In the genomic region with DNA sequence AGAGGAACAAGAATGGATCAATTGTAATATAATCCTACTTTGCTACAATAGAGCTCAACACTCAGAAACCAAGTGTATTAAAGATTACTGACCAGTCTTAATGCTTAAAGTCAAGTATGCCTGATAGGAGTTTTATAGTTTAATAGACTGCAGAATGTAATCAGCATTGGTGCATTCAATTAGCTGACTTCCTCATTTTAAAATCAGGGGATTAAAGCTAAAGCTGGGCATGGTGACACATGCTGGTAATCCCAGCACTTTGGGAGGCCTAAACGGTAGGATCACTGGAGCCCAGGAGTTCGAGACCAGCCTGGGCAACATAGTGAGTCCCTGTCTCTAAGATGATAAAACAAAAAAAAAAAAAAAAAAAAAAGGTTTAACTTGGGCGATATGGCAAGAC, we compare ENCODE assay signal across 30 cellular contexts.
"Had no signal": no experiment of that assay in that cellular context is flagged by ENCODE, and none has a peak within 500 bp of the region (broad histone marks: within the 10 kb centered on the region; RNA-seq: fewer than 3 reads in every experiment).

No MANE protein-coding gene starts in this region.

- DNase-seq: activated CD4-positive, alpha-beta T cell treated with anti-CD3 and anti-CD28 coated beads for 1 hour; activated CD4-positive, alpha-beta T cell treated with anti-CD3 and anti-CD28 coated beads, Interleukin-2, amount 50 U/mL, for 1 hour; activated CD8-positive, alpha-beta T cell treated with anti-CD3 and anti-CD28 coated beads, Interleukin-2, amount 10 ng/mL, durations not matched to agents 7 days and 5 days; activated gamma-delta T cell treated with Interleukin-2 at 50 U/mL for 16 hours; brain microvascular endothelial cell; caudate nucleus; effector CD4-positive, alpha-beta T cell; erythroblast; foreskin keratinocyte; immature natural killer cell; lower lobe of right lung; mesendoderm; mucosa of descending colon; nephron progenitor cell; nucleus accumbens; posterior cingulate gyrus; right lobe of liver; small intestine; stimulated activated CD4-positive, alpha-beta T cell treated with anti-CD3 and anti-CD28 coated beads, Interleukin-2, amount 100 ng/mL, for 24 hours; stimulated activated naive CD8-positive, alpha-beta T cell treated with anti-CD3 and anti-CD28 coated beads, Interleukin-15, amount 100 ng/mL, for 72 hours; T-helper 9 cell; tibial artery had no signal

- ATAC-seq: foreskin keratinocyte; left lobe of liver; lower lobe of right lung; mucosa of descending colon; right lobe of liver; stimulated activated effector memory CD8-positive, alpha-beta T cell treated with anti-CD3 and anti-CD28 coated beads, Interleukin-12 subunit alpha, Interleukin-12 subunit beta, amount 100 ng/mL, for 72 hours had no signal

- H3K27ac Mint-ChIP-seq: activated CD8-positive, alpha-beta T cell treated with anti-CD3 and anti-CD28 coated beads, Interleukin-2, amount 10 ng/mL, durations not matched to agents 7 days and 5 days; activated naive CD4-positive, alpha-beta T cell treated with anti-CD3 and anti-CD28 coated beads, Interleukin-2, amount 50 U/mL, for 24 hours; activated T-helper 1 cell treated with anti-CD3 and anti-CD28 coated beads, Interleukin-12 subunit alpha, Interleukin-12 subunit beta, Interleukin-2, Interleukin-4 antibody, amounts not matched to agents 30 ng/mL and 10 ng/mL and 1 ng/mL, durations not matched to agents 14 hours and 24 hours and 36 hours; dendritic cell treated with granulocyte-macrophage colony-stimulating factor and Interleukin-4, amounts not matched to agents 40 ng/mL and 50 ng/mL, for 4 days; immature natural killer cell; nephron progenitor cell; stimulated activated effector memory CD8-positive, alpha-beta T cell treated with anti-CD3 and anti-CD28 coated beads, Interleukin-12 subunit alpha, Interleukin-12 subunit beta, amount 100 ng/mL, for 72 hours; stimulated activated naive CD8-positive, alpha-beta T cell treated with anti-CD3 and anti-CD28 coated beads, Interleukin-15, amount 100 ng/mL, for 72 hours had no signal

- H3K27me3 ChIP-seq: ascending aorta, brain microvascular endothelial cell, foreskin keratinocyte, hepatocyte, right lobe of liver, tibial artery had no signal

- H3K27ac ChIP-seq: ascending aorta, brain microvascular endothelial cell, foreskin keratinocyte, hepatocyte, lower lobe of right lung, right lobe of liver, tibial artery, VCaP had no signal

- H3K4me3 Mint-ChIP-seq: activated CD8-positive, alpha-beta T cell treated with anti-CD3 and anti-CD28 coated beads, Interleukin-2, amount 10 ng/mL, durations not matched to agents 7 days and 5 days; activated naive CD4-positive, alpha-beta T cell treated with anti-CD3 and anti-CD28 coated beads, Interleukin-2, amount 50 U/mL, for 24 hours; activated T-helper 1 cell treated with anti-CD3 and anti-CD28 coated beads, Interleukin-12 subunit alpha, Interleukin-12 subunit beta, Interleukin-2, Interleukin-4 antibody, amounts not matched to agents 30 ng/mL and 10 ng/mL and 1 ng/mL, durations not matched to agents 14 hours and 24 hours and 36 hours; dendritic cell treated with granulocyte-macrophage colony-stimulating factor and Interleukin-4, amounts not matched to agents 40 ng/mL and 50 ng/mL, for 4 days; immature natural killer cell; nephron progenitor cell; stimulated activated effector memory CD8-positive, alpha-beta T cell treated with anti-CD3 and anti-CD28 coated beads, Interleukin-12 subunit alpha, Interleukin-12 subunit beta, amount 100 ng/mL, for 72 hours; stimulated activated naive CD8-positive, alpha-beta T cell treated with anti-CD3 and anti-CD28 coated beads, Interleukin-15, amount 100 ng/mL, for 72 hours had no signal

- H3K4me1 ChIP-seq: ascending aorta, lower lobe of right lung, right lobe of liver had no signal

- H3K9me3 ChIP-seq: ascending aorta, lower lobe of right lung, mucosa of descending colon, right lobe of liver, tibial artery had no signal

- H3K4me3 ChIP-seq: ascending aorta, hepatocyte, lower lobe of right lung, mucosa of descending colon, right lobe of liver, tibial artery had no signal

- H3K9me3 Mint-ChIP-seq: activated naive CD4-positive, alpha-beta T cell treated with anti-CD3 and anti-CD28 coated beads, Interleukin-2, amount 50 U/mL, for 24 hours; activated T-helper 1 cell treated with anti-CD3 and anti-CD28 coated beads, Interleukin-12 subunit alpha, Interleukin-12 subunit beta, Interleukin-2, Interleukin-4 antibody, amounts not matched to agents 30 ng/mL and 10 ng/mL and 1 ng/mL, durations not matched to agents 14 hours and 24 hours and 36 hours; dendritic cell treated with granulocyte-macrophage colony-stimulating factor and Interleukin-4, amounts not matched to agents 40 ng/mL and 50 ng/mL, for 4 days; immature natural killer cell; stimulated activated effector memory CD8-positive, alpha-beta T cell treated with anti-CD3 and anti-CD28 coated beads, Interleukin-12 subunit alpha, Interleukin-12 subunit beta, amount 100 ng/mL, for 72 hours; stimulated activated naive CD8-positive, alpha-beta T cell treated with anti-CD3 and anti-CD28 coated beads, Interleukin-15, amount 100 ng/mL, for 72 hours had no signal

- H3K4me1 Mint-ChIP-seq: nephron progenitor cell had no signal
